ENCODE assay signal across 42 cellular contexts in the genomic region with DNA sequence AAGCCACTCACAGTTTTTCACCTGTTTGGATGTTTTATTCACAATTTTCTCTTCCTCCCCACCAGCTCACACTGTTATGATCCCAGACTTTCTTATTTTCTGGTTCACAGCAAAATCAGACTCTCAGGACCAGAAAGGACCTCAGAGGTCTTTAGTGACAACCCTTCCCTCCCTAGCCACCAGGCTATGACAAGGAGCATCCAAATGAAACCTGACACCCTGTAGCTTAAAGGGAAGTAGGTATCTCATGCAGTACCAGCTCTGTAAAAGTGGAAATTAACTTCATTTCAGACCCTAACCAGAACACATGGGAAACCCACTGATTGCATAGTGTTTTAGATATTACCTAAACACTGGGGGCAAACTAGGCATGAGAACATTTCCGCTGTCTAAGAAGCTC. TPM values are rescaled to one million over a fixed set of nuclear protein-coding genes. Genes with fewer than 3 reads are reported as not detected.
"Had no signal": no experiment of that assay in that cellular context is flagged by ENCODE, and none has a peak within 500 bp of the region (broad histone marks: within the 10 kb centered on the region; RNA-seq: fewer than 3 reads in every experiment).

No MANE protein-coding gene starts in this region.

- H3K9me3 Mint-ChIP-seq: activated CD4-positive, alpha-beta memory T cell treated with anti-CD3 and anti-CD28 coated beads for 36 hours; activated naive CD4-positive, alpha-beta T cell treated with anti-CD3 and anti-CD28 coated beads for 36 hours; activated naive CD4-positive, alpha-beta T cell treated with anti-CD3 and anti-CD28 coated beads, Interleukin-2, amount 50 U/mL, for 24 hours; activated naive CD8-positive, alpha-beta T cell treated with anti-CD3 and anti-CD28 coated beads, Interleukin-2, amount 50 U/mL, for 24 hours; activated T-helper 1 cell treated with anti-CD3 and anti-CD28 coated beads, Interleukin-12 subunit alpha, Interleukin-12 subunit beta, Interleukin-2, Interleukin-4 antibody, amounts not matched to agents 30 ng/mL and 10 ng/mL and 1 ng/mL, durations not matched to agents 14 hours and 24 hours and 36 hours; activated T-helper 2 cell treated with anti-CD3 and anti-CD28 coated beads, Interferon-gamma antibody, Interleukin-2, Interleukin-4, amounts not matched to agents 10 μg/mL and 5 μg/mL and 100 μg/mL, durations not matched to agents 14 hours and 24 hours and 36 hours; T-helper 2 cell treated with Interferon-gamma antibody and Interleukin-4, amounts not matched to agents 5 μg/mL and 100 μg/mL, for 36 hours had no signal

- H3K36me3 Mint-ChIP-seq: activated CD4-positive, alpha-beta memory T cell treated with anti-CD3 and anti-CD28 coated beads for 36 hours; activated CD8-positive, alpha-beta memory T cell treated with anti-CD3 and anti-CD28 coated beads, Interleukin-2, amount 10 ng/mL, durations not matched to agents 7 days and 5 days; activated naive CD4-positive, alpha-beta T cell treated with anti-CD3 and anti-CD28 coated beads, Interleukin-2, amount 50 U/mL, for 24 hours; activated naive CD8-positive, alpha-beta T cell treated with anti-CD3 and anti-CD28 coated beads for 36 hours had no signal

- H3K4me3 ChIP-seq: adrenal gland, body of pancreas, esophagus squamous epithelium, gastroesophageal sphincter, heart right ventricle had no signal

- DNase-seq: activated CD4-positive, alpha-beta memory T cell treated with anti-CD3 and anti-CD28 coated beads for 36 hours; activated CD4-positive, alpha-beta T cell treated with anti-CD3 and anti-CD28 coated beads for 36 hours; activated CD4-positive, alpha-beta T cell treated with anti-CD3 and anti-CD28 coated beads, Interleukin-2, amount 10 ng/mL, durations not matched to agents 24 days and 14 days; activated CD4-positive, CD25-positive, alpha-beta regulatory T cell; activated CD4-positive, CD25-positive, alpha-beta regulatory T cell treated with anti-CD3 and anti-CD28 coated beads, Interleukin-2, amount 50 U/mL, for 72 hours; activated CD8-positive, alpha-beta memory T cell treated with anti-CD3 and anti-CD28 coated beads, Interleukin-2, amount 10 ng/mL, durations not matched to agents 7 days and 5 days; activated CD8-positive, alpha-beta memory T cell treated with anti-CD3 and anti-CD28 coated beads, Interleukin-2, amount 50 U/mL, for 4 hours; activated CD8-positive, alpha-beta T cell treated with anti-CD3 and anti-CD28 coated beads, Interleukin-2, amount 10 ng/mL, durations not matched to agents 7 days and 5 days; activated effector memory CD4-positive, alpha-beta T cell treated with anti-CD3 and anti-CD28 coated beads, Interleukin-2, amount 50 U/mL, for 16 hours; activated naive CD4-positive, alpha-beta T cell treated with anti-CD3 and anti-CD28 coated beads for 36 hours; activated naive CD8-positive, alpha-beta T cell treated with anti-CD3 and anti-CD28 coated beads for 36 hours; activated naive CD8-positive, alpha-beta T cell treated with anti-CD3 and anti-CD28 coated beads, Interleukin-2, amount 50 U/mL, for 24 hours; activated T-cell treated with anti-CD3 and anti-CD28 coated beads, Interleukin-2, amount 50 U/mL, for 1 hour; activated T-cell treated with anti-CD3 and anti-CD28 coated beads, Interleukin-2, amount 50 U/mL, for 48 hours; adrenal gland; amygdala; aorta; body of pancreas; caudate nucleus; cortex of kidney; effector CD8-positive, alpha-beta T cell; esophagus squamous epithelium; foreskin melanocyte; heart right ventricle; T-helper 17 cell; T1000; WERI-Rb-1 had no signal

- H3K27ac Mint-ChIP-seq: activated CD4-positive, alpha-beta memory T cell treated with anti-CD3 and anti-CD28 coated beads for 36 hours; activated CD4-positive, alpha-beta T cell treated with anti-CD3 and anti-CD28 coated beads for 36 hours; activated CD4-positive, alpha-beta T cell treated with anti-CD3 and anti-CD28 coated beads, Interleukin-2, amount 10 ng/mL, durations not matched to agents 24 days and 14 days; activated CD8-positive, alpha-beta memory T cell treated with anti-CD3 and anti-CD28 coated beads, Interleukin-2, amount 10 ng/mL, durations not matched to agents 7 days and 5 days; activated CD8-positive, alpha-beta T cell treated with anti-CD3 and anti-CD28 coated beads, Interleukin-2, amount 10 ng/mL, durations not matched to agents 7 days and 5 days; activated naive CD4-positive, alpha-beta T cell treated with anti-CD3 and anti-CD28 coated beads for 36 hours; activated naive CD4-positive, alpha-beta T cell treated with anti-CD3 and anti-CD28 coated beads, Interleukin-2, amount 50 U/mL, for 24 hours; activated naive CD8-positive, alpha-beta T cell treated with anti-CD3 and anti-CD28 coated beads for 36 hours; activated naive CD8-positive, alpha-beta T cell treated with anti-CD3 and anti-CD28 coated beads, Interleukin-2, amount 50 U/mL, for 24 hours; activated T-helper 1 cell treated with anti-CD3 and anti-CD28 coated beads, Interleukin-12 subunit alpha, Interleukin-12 subunit beta, Interleukin-2, Interleukin-4 antibody, amounts not matched to agents 30 ng/mL and 10 ng/mL and 1 ng/mL, durations not matched to agents 14 hours and 24 hours and 36 hours; activated T-helper 2 cell treated with anti-CD3 and anti-CD28 coated beads, Interferon-gamma antibody, Interleukin-2, Interleukin-4, amounts not matched to agents 10 μg/mL and 5 μg/mL and 100 μg/mL, durations not matched to agents 14 hours and 24 hours and 36 hours; T-helper 17 cell; T-helper 2 cell treated with Interferon-gamma antibody and Interleukin-4, amounts not matched to agents 5 μg/mL and 100 μg/mL, for 36 hours had no signal

- H3K4me3 Mint-ChIP-seq: activated CD4-positive, alpha-beta memory T cell treated with anti-CD3 and anti-CD28 coated beads for 36 hours; activated CD4-positive, alpha-beta T cell treated with anti-CD3 and anti-CD28 coated beads for 36 hours; activated CD4-positive, alpha-beta T cell treated with anti-CD3 and anti-CD28 coated beads, Interleukin-2, amount 10 ng/mL, durations not matched to agents 24 days and 14 days; activated CD8-positive, alpha-beta memory T cell treated with anti-CD3 and anti-CD28 coated beads, Interleukin-2, amount 10 ng/mL, durations not matched to agents 7 days and 5 days; activated CD8-positive, alpha-beta T cell treated with anti-CD3 and anti-CD28 coated beads, Interleukin-2, amount 10 ng/mL, durations not matched to agents 7 days and 5 days; activated naive CD4-positive, alpha-beta T cell treated with anti-CD3 and anti-CD28 coated beads for 36 hours; activated naive CD4-positive, alpha-beta T cell treated with anti-CD3 and anti-CD28 coated beads, Interleukin-2, amount 50 U/mL, for 24 hours; activated naive CD8-positive, alpha-beta T cell treated with anti-CD3 and anti-CD28 coated beads for 36 hours; activated naive CD8-positive, alpha-beta T cell treated with anti-CD3 and anti-CD28 coated beads, Interleukin-2, amount 50 U/mL, for 24 hours; activated T-helper 1 cell treated with anti-CD3 and anti-CD28 coated beads, Interleukin-12 subunit alpha, Interleukin-12 subunit beta, Interleukin-2, Interleukin-4 antibody, amounts not matched to agents 30 ng/mL and 10 ng/mL and 1 ng/mL, durations not matched to agents 14 hours and 24 hours and 36 hours; T-helper 17 cell; T-helper 2 cell treated with Interferon-gamma antibody and Interleukin-4, amounts not matched to agents 5 μg/mL and 100 μg/mL, for 36 hours had no signal

- H3K27me3 Mint-ChIP-seq: activated CD4-positive, alpha-beta memory T cell treated with anti-CD3 and anti-CD28 coated beads for 36 hours; activated CD4-positive, alpha-beta T cell treated with anti-CD3 and anti-CD28 coated beads for 36 hours; activated CD4-positive, alpha-beta T cell treated with anti-CD3 and anti-CD28 coated beads, Interleukin-2, amount 10 ng/mL, durations not matched to agents 24 days and 14 days; activated CD8-positive, alpha-beta memory T cell treated with anti-CD3 and anti-CD28 coated beads, Interleukin-2, amount 10 ng/mL, durations not matched to agents 7 days and 5 days; activated naive CD8-positive, alpha-beta T cell treated with anti-CD3 and anti-CD28 coated beads, Interleukin-2, amount 50 U/mL, for 24 hours; T-helper 17 cell had no signal

- H3K36me3 ChIP-seq: adrenal gland, esophagus squamous epithelium, gastroesophageal sphincter, heart right ventricle, WERI-Rb-1 had no signal

- ATAC-seq: activated CD4-positive, alpha-beta T cell treated with anti-CD3 and anti-CD28 coated beads for 36 hours; activated CD8-positive, alpha-beta memory T cell treated with anti-CD3 and anti-CD28 coated beads, Interleukin-2, amount 10 ng/mL, durations not matched to agents 7 days and 5 days; activated CD8-positive, alpha-beta T cell treated with anti-CD3 and anti-CD28 coated beads, Interleukin-2, amount 10 ng/mL, durations not matched to agents 7 days and 5 days; activated naive CD8-positive, alpha-beta T cell treated with anti-CD3 and anti-CD28 coated beads, Interleukin-2, amount 50 U/mL, for 24 hours; body of pancreas; gastroesophageal sphincter; heart right ventricle; T-helper 17 cell had no signal

- H3K9me3 ChIP-seq: adrenal gland, body of pancreas, esophagus squamous epithelium, gastroesophageal sphincter had no signal

- H3K4me1 ChIP-seq: adrenal gland, body of pancreas, gastroesophageal sphincter had no signal

- FAIRE-seq: colon, endometrium, endothelial cell of umbilical vein had no signal

- H3K4me1 Mint-ChIP-seq: activated CD4-positive, alpha-beta T cell treated with anti-CD3 and anti-CD28 coated beads for 36 hours; activated CD4-positive, alpha-beta T cell treated with anti-CD3 and anti-CD28 coated beads, Interleukin-2, amount 10 ng/mL, durations not matched to agents 24 days and 14 days; activated CD8-positive, alpha-beta memory T cell treated with anti-CD3 and anti-CD28 coated beads, Interleukin-2, amount 10 ng/mL, durations not matched to agents 7 days and 5 days; activated naive CD4-positive, alpha-beta T cell treated with anti-CD3 and anti-CD28 coated beads, Interleukin-2, amount 50 U/mL, for 24 hours; activated naive CD8-positive, alpha-beta T cell treated with anti-CD3 and anti-CD28 coated beads for 36 hours; activated naive CD8-positive, alpha-beta T cell treated with anti-CD3 and anti-CD28 coated beads, Interleukin-2, amount 50 U/mL, for 24 hours; T-helper 17 cell had no signal

- H3K27ac ChIP-seq: adrenal gland, body of pancreas, epithelial cell of prostate, esophagus squamous epithelium, gastroesophageal sphincter, heart right ventricle, WERI-Rb-1 had no signal

- H3K27me3 ChIP-seq: adrenal gland, body of pancreas, gastroesophageal sphincter, heart right ventricle had no signal

RNA-seq across cellular contexts. Expression of a gene that starts 45.3 kb away (rescaled TPM):
- total RNA-seq: activated CD4-positive, alpha-beta memory T cell treated with anti-CD3 and anti-CD28 coated beads for 36 hours; activated CD4-positive, alpha-beta T cell treated with anti-CD3 and anti-CD28 coated beads for 36 hours; activated CD4-positive, alpha-beta T cell treated with anti-CD3 and anti-CD28 coated beads, Interleukin-2, amount 10 ng/mL, durations not matched to agents 24 days and 14 days; activated CD8-positive, alpha-beta memory T cell treated with anti-CD3 and anti-CD28 coated beads for 36 hours; activated CD8-positive, alpha-beta memory T cell treated with anti-CD3 and anti-CD28 coated beads, Interleukin-2, amount 10 ng/mL, durations not matched to agents 7 days and 5 days; activated CD8-positive, alpha-beta T cell treated with anti-CD3 and anti-CD28 coated beads, Interleukin-2, amount 10 ng/mL, durations not matched to agents 7 days and 5 days; activated naive CD4-positive, alpha-beta T cell treated with anti-CD3 and anti-CD28 coated beads for 36 hours; activated naive CD8-positive, alpha-beta T cell treated with anti-CD3 and anti-CD28 coated beads for 36 hours; activated T-helper 1 cell treated with anti-CD3 and anti-CD28 coated beads, Interleukin-12 subunit alpha, Interleukin-12 subunit beta, Interleukin-2, Interleukin-4 antibody, amounts not matched to agents 30 ng/mL and 10 ng/mL and 1 ng/mL, durations not matched to agents 14 hours and 24 hours and 36 hours; activated T-helper 2 cell treated with anti-CD3 and anti-CD28 coated beads, Interferon-gamma antibody, Interleukin-2, Interleukin-4, amounts not matched to agents 10 μg/mL and 5 μg/mL and 100 μg/mL, durations not matched to agents 14 hours and 24 hours and 36 hours; aorta; body of pancreas; chondrocyte; dermis microvascular lymphatic vessel endothelial cell; endothelial cell of umbilical vein; fibroblast of lung; fibroblast of villous mesenchyme; glomerular endothelial cell; heart right ventricle; T-helper 17 cell had no signal
- polyA plus RNA-seq: adrenal gland, aorta, endothelial cell of umbilical vein, fibroblast of lung had no signal
